Comparison of ENCODE assay signal across 9 cellular contexts in genomic region chr5:160269017-160269416, GRCh38. TPM values are rescaled to one million over a fixed set of nuclear protein-coding genes. Genes with fewer than 3 reads are reported as not detected.
DNase-seq lines count a peak whose midpoint lies in the region; ATAC-seq, FAIRE-seq and TF ChIP-seq lines count a peak whose summit lies in the region.
"Had no signal": no experiment of that assay in that cellular context is flagged by ENCODE, and none has a peak within 500 bp of the region (broad histone marks: within the 10 kb centered on the region; RNA-seq: fewer than 3 reads in every experiment).

No MANE protein-coding gene starts in this region.

- ATAC-seq in GM18870 (IDR thresholded peaks at IDR 0.05; ENCODE audit: unreplicated experiment) = no peak
- ATAC-seq in HG03342 (IDR thresholded peaks at IDR 0.05; ENCODE audit: unreplicated experiment) = no peak

- no peak overlapping the region for H3K4me3 ChIP-seq in endodermal cell (ENCODE audit: low read length)

- H3K36me3 ChIP-seq in endodermal cell (ENCODE audit: control insufficient read depth, insufficient read depth, low read length) = no peaks in the 10 kb centered on the region

- peaks cover 32% of the 10 kb centered on the region for H3K4me1 Mint-ChIP-seq in endodermal cell

- no peaks in the 10 kb centered on the region for H3K27me3 ChIP-seq in endodermal cell (ENCODE audit: control insufficient read depth, insufficient read depth, low read length, poor library complexity, severe bottlenecking)

- H3K27me3 Mint-ChIP-seq in endodermal cell (ENCODE audit: insufficient read depth) = no peaks in the 10 kb centered on the region

- DNase-seq in AG08395 (ENCODE audit: low spot score) (peak; percentile 33), NCI-H2107 treated with DMSO at 0.1 percent for 48 hours (lab: John Stamatoyannopoulos, UW; ENCODE audit: unreplicated experiment) (peak; percentile 20), endodermal cell (no peak), mucosa of gallbladder (ENCODE audit: low spot score) (peak; percentile 75), RCC 7860 (ENCODE audit: low spot score) (no peak), HCEC 1CT (no peak)
- DNase-seq: naive B cell had no signal

- H3K36me3 Mint-ChIP-seq in endodermal cell (ENCODE audit: low read depth) = peaks cover 10% of the 10 kb centered on the region
- H3K36me3 Mint-ChIP-seq: naive B cell had no signal

- no peak overlapping the region for H3K9ac ChIP-seq in endodermal cell (ENCODE audit: extremely low read depth, low read length, poor library complexity, severe bottlenecking)

- no peaks in the 10 kb centered on the region for H3K9me3 ChIP-seq in endodermal cell (ENCODE audit: control insufficient read depth, low read length)

- no peak for TF ChIP-seq CTCF in endodermal cell (conservative IDR thresholded peaks at IDR 0.05)

- H3K4me1 ChIP-seq in endodermal cell (ENCODE audit: control insufficient read depth, insufficient read depth, low read length) = no peaks in the 10 kb centered on the region

- no peak overlapping the region for H3K27ac Mint-ChIP-seq in endodermal cell
- H3K27ac Mint-ChIP-seq: naive B cell had no signal

- WGBS in endodermal cell (ENCODE audit: insufficient coverage in 1 of 2, insufficient read length in 1 of 2), 2 experiments = 88 to 91% methylated on average over 10 of the region's 10 CpGs

- H3K27ac ChIP-seq in endodermal cell (ENCODE audit: low read depth, low read length) = peak overlapping the region; percentile 40

- no peak for FAIRE-seq in RCC 7860 (lab: Jason Lieb, UNC)

- H3K9me3 Mint-ChIP-seq in endodermal cell = no peaks in the 10 kb centered on the region
- H3K9me3 Mint-ChIP-seq: naive B cell had no signal

- H3K4me3 Mint-ChIP-seq in endodermal cell = no peak overlapping the region
- H3K4me3 Mint-ChIP-seq: naive B cell had no signal

RNA-seq across cellular contexts. Expression of gene FABP6, which starts 39.7 kb away (rescaled TPM):
- total RNA-seq in endodermal cell = 1 to 10 TPM in 1 of 2 donors, under 1 TPM in 1; 0.37 to 1.9 TPM
- polyA plus RNA-seq in endodermal cell (2013, experiment 1 of 2) = 1.1 TPM
- not detected for polyA plus RNA-seq in endodermal cell (2013, experiment 2 of 2)
- total RNA-seq in mucosa of gallbladder = not detected

RNA-seq across cellular contexts. Expression of gene CCNJL, which starts 43.3 kb away (rescaled TPM):
- total RNA-seq in endodermal cell = 10 to 100 TPM; 14.1 to 18.7 TPM
- polyA plus RNA-seq in endodermal cell (2013, experiment 1 of 2) = 19.3 TPM
- polyA plus RNA-seq in endodermal cell (2013, experiment 2 of 2) = 18.7 TPM
- 1.3 TPM for total RNA-seq in mucosa of gallbladder

Comparison
In these comparisons a context has a peak if more than half of its experiments do, and no peak if none do; other contexts are left out.
1. DNase-seq: peak in AG08395 (single experiment), NCI-H2107 treated with DMSO at 0.1 percent for 48 hours (single experiment) and mucosa of gallbladder (single experiment); none in endodermal cell (single experiment), RCC 7860 (single experiment) and HCEC 1CT (single experiment).